ENCODE assay signal across 9 cellular contexts in genomic region chr14:52835122-52835903, GRCh38. TPM values are rescaled to one million over a fixed set of nuclear protein-coding genes. Genes with fewer than 3 reads are reported as not detected.
A peak's percentile ranks its signal among the peaks of the same experiment; 100 is the strongest.
DNase-seq lines count a peak whose midpoint lies in the region; ATAC-seq lines count a peak whose summit lies in the region.
"Had no signal": no experiment of that assay in that cellular context is flagged by ENCODE, and none has a peak within 500 bp of the region (broad histone marks: within the 10 kb centered on the region; RNA-seq: fewer than 3 reads in every experiment).

No MANE protein-coding gene starts in this region.

- H3K4me2 ChIP-seq in mesenchymal stem cell (ENCODE audit: low read length, poor library complexity, severe bottlenecking), result no peak overlapping the region

- peak overlapping the region; percentile 62 for H2BK5ac ChIP-seq in mesenchymal stem cell (ENCODE audit: low read depth, low read length, poor library complexity, severe bottlenecking)

- DNase-seq in DMS79 (lab: John Stamatoyannopoulos, UW), result peak; percentile 94
- peak; percentile 33 for DNase-seq in NCI-H1092 treated with DMSO at 0.1 percent for 48 hours (lab: John Stamatoyannopoulos, UW)
- DNase-seq in amniotic stem cell (lab: John Stamatoyannopoulos, UW), result peak; percentile 39
- DNase-seq in mesenchymal stem cell, result peak; percentile 83
- DNase-seq in Ammon's horn (ENCODE audit: low spot score), result no peak
- no peak for DNase-seq in cardiac septum (ENCODE audit: low spot score)
- DNase-seq in effector CD8-positive, alpha-beta T cell (lab: John Stamatoyannopoulos, UW), result no peak
- DNase-seq: central memory CD4-positive, alpha-beta T cell had no signal

- no peak for ATAC-seq in HG03095 (IDR thresholded peaks at IDR 0.05; ENCODE audit: unreplicated experiment)

- no peak overlapping the region for H2AFZ ChIP-seq in mesenchymal stem cell (ENCODE audit: low read depth, low read length)

- H3K9ac ChIP-seq in mesenchymal stem cell (ENCODE audit: low read length), result peak overlapping the region; percentile 4

- H2BK12ac ChIP-seq in mesenchymal stem cell (ENCODE audit: low read length in 2 of 2), result peak overlapping the region in 1 of 2 experiments; percentile 6

- no peak overlapping the region for H3K23ac ChIP-seq in mesenchymal stem cell (ENCODE audit: low read length in 2 of 2)

- peak overlapping the region in 1 of 2 experiments; percentile 9 for H3K18ac ChIP-seq in mesenchymal stem cell (ENCODE audit: low read depth in 1 of 2, low read length in 2 of 2)

- H4K8ac ChIP-seq in mesenchymal stem cell (ENCODE audit: low read length), result peak overlapping the region; percentile 36

- no peak overlapping the region for H2BK15ac ChIP-seq in mesenchymal stem cell (ENCODE audit: low read depth, poor library complexity, severe bottlenecking)

- H2BK120ac ChIP-seq in mesenchymal stem cell (ENCODE audit: low read depth, low read length), result no peak overlapping the region

- peak overlapping the region in 1 of 2 experiments; percentile 33 for H3K4ac ChIP-seq in mesenchymal stem cell (ENCODE audit: low read depth in 1 of 2, low read length in 2 of 2)

- peaks cover 4% of the 10 kb centered on the region for H3K4me1 ChIP-seq in mesenchymal stem cell (ENCODE audit: control insufficient read depth, insufficient read depth, low read depth, low read length)

- intact Hi-C loops in cardiac septum (cut with DNase I), result no loop called here

- no peaks in the 10 kb centered on the region for H3K79me1 ChIP-seq in mesenchymal stem cell (replicated peaks; ENCODE audit: low read length, poor library complexity, severe bottlenecking)

- no peaks in the 10 kb centered on the region for H3K36me3 ChIP-seq in mesenchymal stem cell (ENCODE audit: control insufficient read depth in 1 of 2, insufficient read depth in 2 of 2, low read depth in 1 of 2, low read length in 2 of 2)

- no peak overlapping the region for H4K91ac ChIP-seq in mesenchymal stem cell (ENCODE audit: low read length)

- 36% methylated on average over 11 of the region's 12 CpGs for WGBS in mesenchymal stem cell

- H3K14ac ChIP-seq in mesenchymal stem cell (ENCODE audit: low read length in 2 of 2), result no peak overlapping the region

- H3K27ac ChIP-seq in mesenchymal stem cell (ENCODE audit: low read length, poor library complexity, severe bottlenecking), result peak overlapping the region; percentile 74

- peak overlapping the region in 1 of 2 experiments; percentile 9 for H3K4me3 ChIP-seq in mesenchymal stem cell (ENCODE audit: insufficient read depth in 1 of 2, low read depth in 1 of 2, low read length in 2 of 2)

- no peak overlapping the region for H2AK5ac ChIP-seq in mesenchymal stem cell (ENCODE audit: low read length, severe bottlenecking)

- H3K9me3 ChIP-seq in mesenchymal stem cell (ENCODE audit: control insufficient read depth, low read length), result no peaks in the 10 kb centered on the region

- H3K27me3 ChIP-seq in mesenchymal stem cell (ENCODE audit: control insufficient read depth in 1 of 2, insufficient read depth in 1 of 2, low read length in 2 of 2), result no peaks in the 10 kb centered on the region

RNA-seq across cellular contexts. Expression of gene GNPNAT1, which starts 43.9 kb away (rescaled TPM):
- 24.7 TPM for polyA plus RNA-seq in mesenchymal stem cell (2013, experiment 1 of 2)
- 30.8 TPM for polyA plus RNA-seq in mesenchymal stem cell (2013, experiment 2 of 2)
- total RNA-seq in cardiac septum, result 7.7 TPM

Comparison
In these comparisons a context has a peak if more than half of its experiments do, and no peak if none do; other contexts are left out.
1. DNase-seq: peak in DMS79 (single experiment), NCI-H1092 treated with DMSO at 0.1 percent for 48 hours (single experiment), amniotic stem cell (single experiment) and mesenchymal stem cell (single experiment); none in Ammon's horn (single experiment), cardiac septum (single experiment) and effector CD8-positive, alpha-beta T cell (single experiment).